ENCODE assay signal across 8 cellular contexts in genomic region chr6:55445648-55446204, GRCh38.
DNase-seq lines count a peak whose midpoint lies in the region; TF ChIP-seq lines count a peak whose summit lies in the region.

No MANE protein-coding gene starts in this region.

- TF ChIP-seq EP300 in neural cell (conservative IDR thresholded peaks at IDR 0.05; ENCODE audit: poor library complexity, severe bottlenecking), result no peak

- no peaks in the 10 kb centered on the region for H3K79me2 ChIP-seq in neural cell (replicated peaks; ENCODE audit: insufficient read depth, low read length)

- no peak overlapping the region for H3K27ac ChIP-seq in neural cell (ENCODE audit: low read length)

- H3K4me3 ChIP-seq in neural cell (ENCODE audit: low read length) (no peak overlapping the region), MG63 (no peak overlapping the region)

- H4K20me1 ChIP-seq in neural cell (ENCODE audit: insufficient read depth), result no peaks in the 10 kb centered on the region

- H3K9me2 ChIP-seq in neural cell (ENCODE audit: insufficient read depth, low read length), result no peaks in the 10 kb centered on the region

- H3K36me3 ChIP-seq in neural cell (ENCODE audit: insufficient read depth, low read length) (no peaks in the 10 kb centered on the region), MG63 (no peaks in the 10 kb centered on the region)

- DNase-seq in NCI-H2196 (lab: John Stamatoyannopoulos, UW; ENCODE audit: unreplicated experiment) (peak; percentile 16), NCI-H2196 treated with DMSO at 0.1 percent for 48 hours (lab: John Stamatoyannopoulos, UW; ENCODE audit: unreplicated experiment) (no peak), NCI-H1105 treated with DMSO at 0.1 percent for 48 hours (lab: John Stamatoyannopoulos, UW) (peak; percentile 31), cerebellum (ENCODE audit: low spot score) (peak; percentile 8), MG63 (no peak)
- no peak for DNase-seq in activated effector memory CD4-positive, alpha-beta T cell treated with Interleukin-2 at 50 U/mL for 16 hours
- no peak for DNase-seq in activated T-cell treated with anti-CD3 and anti-CD28 coated beads, Interleukin-2, amount 50 U/mL, for 1 hour

- TF ChIP-seq CTCF in neural cell (IDR thresholded peaks at IDR 0.05; ENCODE audit: poor library complexity, severe bottlenecking), result peak; percentile 82

- H3K27me3 ChIP-seq in neural cell (ENCODE audit: insufficient read depth, low read depth, low read length), result no peaks in the 10 kb centered on the region
- no peaks in the 10 kb centered on the region for H3K27me3 ChIP-seq in MG63

- H3K4me2 ChIP-seq in neural cell (ENCODE audit: low read length), result no peak overlapping the region

- H3K9ac ChIP-seq in neural cell (ENCODE audit: low read length), result no peak overlapping the region

- H3K9me3 ChIP-seq in neural cell (ENCODE audit: low read length), result no peaks in the 10 kb centered on the region
- H3K9me3 ChIP-seq in MG63, result no peaks in the 10 kb centered on the region

- peak; percentile 85 for TF ChIP-seq RAD21 in neural cell (conservative IDR thresholded peaks at IDR 0.05)

- H2AFZ ChIP-seq in neural cell (ENCODE audit: low read depth, low read length), result no peak overlapping the region

- H3F3A ChIP-seq in neural cell (ENCODE audit: insufficient read depth, low read length, poor library complexity, severe bottlenecking), result no peaks in the 10 kb centered on the region

TF ChIP-seq in neural cell, 6 proteins besides CTCF, POLR2A, EP300 and RAD21:
- TF ChIP-seq MXI1 (conservative IDR thresholded peaks at IDR 0.05; ENCODE audit: poor library complexity, severe bottlenecking) (no peak), EZH2 (IDR thresholded peaks at IDR 0.05; ENCODE audit: borderline replicate concordance, insufficient read depth, low read length, poor library complexity, severe bottlenecking) (no peak), SMC3 (conservative IDR thresholded peaks at IDR 0.05; ENCODE audit: poor library complexity) (peak; percentile 90), TAF1 (IDR thresholded peaks at IDR 0.05; ENCODE audit: low read depth) (no peak), POLR2AphosphoS5 (IDR thresholded peaks at IDR 0.05) (no peak), REST (IDR thresholded peaks at IDR 0.05; ENCODE audit: borderline replicate concordance) (no peak)

Comparison
In these comparisons a context has a peak if more than half of its experiments do, and no peak if none do; other contexts are left out.
1. DNase-seq: peak in NCI-H2196 (single experiment), NCI-H1105 treated with DMSO at 0.1 percent for 48 hours (single experiment) and cerebellum (single experiment); none in NCI-H2196 treated with DMSO at 0.1 percent for 48 hours (single experiment), activated effector memory CD4-positive, alpha-beta T cell treated with Interleukin-2 at 50 U/mL for 16 hours (single experiment), activated T-cell treated with anti-CD3 and anti-CD28 coated beads, Interleukin-2, amount 50 U/mL, for 1 hour (single experiment) and MG63 (single experiment).